Comparison of ENCODE assay signal across 1 cellular context in the genomic region with DNA sequence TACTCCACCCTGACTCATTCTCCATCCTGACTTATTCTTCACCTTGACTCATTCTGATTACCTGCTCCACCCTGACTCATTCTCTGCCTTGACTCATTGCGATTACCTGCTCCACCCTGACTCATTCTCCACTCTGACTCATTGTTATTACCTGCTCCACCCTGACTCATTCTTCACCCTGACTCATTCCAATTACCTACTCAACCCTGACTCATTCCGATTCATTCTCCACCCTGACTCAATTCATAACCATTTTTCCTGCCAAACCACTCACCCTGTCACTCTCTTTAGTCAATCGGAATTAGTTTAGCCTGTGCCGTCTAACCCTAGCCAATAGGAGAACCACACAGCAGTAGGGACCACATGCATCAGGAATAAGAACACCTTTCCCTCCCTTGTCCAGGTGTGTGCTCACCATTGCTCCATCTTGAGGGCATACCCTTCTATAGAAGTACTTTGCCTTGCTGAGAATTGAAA.
TF ChIP-seq lines count a peak whose summit lies in the region.

No MANE protein-coding gene starts in this region.

TF ChIP-seq in HEK293, 187 proteins besides CTCF, POLR2A, EP300 and RAD21 (continued from another document and continues in another):
- TF ChIP-seq, protein P1, sequence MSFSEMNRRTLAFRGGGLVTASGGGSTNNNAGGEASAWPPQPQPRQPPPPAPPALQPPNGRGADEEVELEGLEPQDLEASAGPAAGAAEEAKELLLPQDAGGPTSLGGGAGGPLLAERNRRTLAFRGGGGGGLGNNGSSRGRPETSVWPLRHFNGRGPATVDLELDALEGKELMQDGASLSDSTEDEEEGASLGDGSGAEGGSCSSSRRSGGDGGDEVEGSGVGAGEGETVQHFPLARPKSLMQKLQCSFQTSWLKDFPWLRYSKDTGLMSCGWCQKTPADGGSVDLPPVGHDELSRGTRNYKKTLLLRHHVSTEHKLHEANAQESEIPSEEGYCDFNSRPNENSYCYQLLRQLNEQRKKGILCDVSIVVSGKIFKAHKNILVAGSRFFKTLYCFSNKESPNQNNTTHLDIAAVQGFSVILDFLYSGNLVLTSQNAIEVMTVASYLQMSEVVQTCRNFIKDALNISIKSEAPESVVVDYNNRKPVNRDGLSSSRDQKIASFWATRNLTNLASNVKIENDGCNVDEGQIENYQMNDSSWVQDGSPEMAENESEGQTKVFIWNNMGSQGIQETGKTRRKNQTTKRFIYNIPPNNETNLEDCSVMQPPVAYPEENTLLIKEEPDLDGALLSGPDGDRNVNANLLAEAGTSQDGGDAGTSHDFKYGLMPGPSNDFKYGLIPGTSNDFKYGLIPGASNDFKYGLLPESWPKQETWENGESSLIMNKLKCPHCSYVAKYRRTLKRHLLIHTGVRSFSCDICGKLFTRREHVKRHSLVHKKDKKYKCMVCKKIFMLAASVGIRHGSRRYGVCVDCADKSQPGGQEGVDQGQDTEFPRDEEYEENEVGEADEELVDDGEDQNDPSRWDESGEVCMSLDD (tag by site-specific recombination; IDR thresholded peaks at IDR 0.05): no peak
- TF ChIP-seq SCRT2 (tag by site-specific recombination; IDR thresholded peaks at IDR 0.05): peak; percentile 72
- 0 out of 2 replicates have a peak, but pooled peaks have one; percentile 25 for TF ChIP-seq ZNF184 (tag by site-specific recombination; IDR thresholded peaks at IDR 0.05)
- no peak for TF ChIP-seq ZNF664 (tag by site-specific recombination; IDR thresholded peaks at IDR 0.05)
- TF ChIP-seq, protein P2, sequence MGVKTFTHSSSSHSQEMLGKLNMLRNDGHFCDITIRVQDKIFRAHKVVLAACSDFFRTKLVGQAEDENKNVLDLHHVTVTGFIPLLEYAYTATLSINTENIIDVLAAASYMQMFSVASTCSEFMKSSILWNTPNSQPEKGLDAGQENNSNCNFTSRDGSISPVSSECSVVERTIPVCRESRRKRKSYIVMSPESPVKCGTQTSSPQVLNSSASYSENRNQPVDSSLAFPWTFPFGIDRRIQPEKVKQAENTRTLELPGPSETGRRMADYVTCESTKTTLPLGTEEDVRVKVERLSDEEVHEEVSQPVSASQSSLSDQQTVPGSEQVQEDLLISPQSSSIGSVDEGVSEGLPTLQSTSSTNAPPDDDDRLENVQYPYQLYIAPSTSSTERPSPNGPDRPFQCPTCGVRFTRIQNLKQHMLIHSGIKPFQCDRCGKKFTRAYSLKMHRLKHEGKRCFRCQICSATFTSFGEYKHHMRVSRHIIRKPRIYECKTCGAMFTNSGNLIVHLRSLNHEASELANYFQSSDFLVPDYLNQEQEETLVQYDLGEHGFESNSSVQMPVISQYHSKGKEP (tag by site-specific recombination; IDR thresholded peaks at IDR 0.05): no peak
- TF ChIP-seq, protein P3, sequence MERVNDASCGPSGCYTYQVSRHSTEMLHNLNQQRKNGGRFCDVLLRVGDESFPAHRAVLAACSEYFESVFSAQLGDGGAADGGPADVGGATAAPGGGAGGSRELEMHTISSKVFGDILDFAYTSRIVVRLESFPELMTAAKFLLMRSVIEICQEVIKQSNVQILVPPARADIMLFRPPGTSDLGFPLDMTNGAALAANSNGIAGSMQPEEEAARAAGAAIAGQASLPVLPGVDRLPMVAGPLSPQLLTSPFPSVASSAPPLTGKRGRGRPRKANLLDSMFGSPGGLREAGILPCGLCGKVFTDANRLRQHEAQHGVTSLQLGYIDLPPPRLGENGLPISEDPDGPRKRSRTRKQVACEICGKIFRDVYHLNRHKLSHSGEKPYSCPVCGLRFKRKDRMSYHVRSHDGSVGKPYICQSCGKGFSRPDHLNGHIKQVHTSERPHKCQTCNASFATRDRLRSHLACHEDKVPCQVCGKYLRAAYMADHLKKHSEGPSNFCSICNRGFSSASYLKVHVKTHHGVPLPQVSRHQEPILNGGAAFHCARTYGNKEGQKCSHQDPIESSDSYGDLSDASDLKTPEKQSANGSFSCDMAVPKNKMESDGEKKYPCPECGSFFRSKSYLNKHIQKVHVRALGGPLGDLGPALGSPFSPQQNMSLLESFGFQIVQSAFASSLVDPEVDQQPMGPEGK (tag by site-specific recombination; IDR thresholded peaks at IDR 0.05): no peak
- no peak for TF ChIP-seq ZNF2 (tag by site-specific recombination; IDR thresholded peaks at IDR 0.05)
- TF ChIP-seq ZNF707 (tag by site-specific recombination; IDR thresholded peaks at IDR 0.05): no peak
- no peak for TF ChIP-seq ZNF266 (tag by site-specific recombination; IDR thresholded peaks at IDR 0.05; ENCODE audit: low read depth)
- TF ChIP-seq TRIM28 (IDR thresholded peaks at IDR 0.05; ENCODE audit: borderline replicate concordance, low read length): peak; percentile 85
- TF ChIP-seq, protein P4, sequence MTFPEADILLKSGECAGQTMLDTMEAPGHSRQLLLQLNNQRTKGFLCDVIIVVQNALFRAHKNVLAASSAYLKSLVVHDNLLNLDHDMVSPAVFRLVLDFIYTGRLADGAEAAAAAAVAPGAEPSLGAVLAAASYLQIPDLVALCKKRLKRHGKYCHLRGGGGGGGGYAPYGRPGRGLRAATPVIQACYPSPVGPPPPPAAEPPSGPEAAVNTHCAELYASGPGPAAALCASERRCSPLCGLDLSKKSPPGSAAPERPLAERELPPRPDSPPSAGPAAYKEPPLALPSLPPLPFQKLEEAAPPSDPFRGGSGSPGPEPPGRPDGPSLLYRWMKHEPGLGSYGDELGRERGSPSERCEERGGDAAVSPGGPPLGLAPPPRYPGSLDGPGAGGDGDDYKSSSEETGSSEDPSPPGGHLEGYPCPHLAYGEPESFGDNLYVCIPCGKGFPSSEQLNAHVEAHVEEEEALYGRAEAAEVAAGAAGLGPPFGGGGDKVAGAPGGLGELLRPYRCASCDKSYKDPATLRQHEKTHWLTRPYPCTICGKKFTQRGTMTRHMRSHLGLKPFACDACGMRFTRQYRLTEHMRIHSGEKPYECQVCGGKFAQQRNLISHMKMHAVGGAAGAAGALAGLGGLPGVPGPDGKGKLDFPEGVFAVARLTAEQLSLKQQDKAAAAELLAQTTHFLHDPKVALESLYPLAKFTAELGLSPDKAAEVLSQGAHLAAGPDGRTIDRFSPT (tag by site-specific recombination; IDR thresholded peaks at IDR 0.05): peak; percentile 94
- TF ChIP-seq ZNF174 (tag by site-specific recombination; IDR thresholded peaks at IDR 0.05): no peak
- peak; percentile 92 for TF ChIP-seq SP7 (tag by site-specific recombination; IDR thresholded peaks at IDR 0.05)
- TF ChIP-seq ZNF843 (tag by site-specific recombination; IDR thresholded peaks at IDR 0.05): peak; percentile 68
- TF ChIP-seq, protein P5, sequence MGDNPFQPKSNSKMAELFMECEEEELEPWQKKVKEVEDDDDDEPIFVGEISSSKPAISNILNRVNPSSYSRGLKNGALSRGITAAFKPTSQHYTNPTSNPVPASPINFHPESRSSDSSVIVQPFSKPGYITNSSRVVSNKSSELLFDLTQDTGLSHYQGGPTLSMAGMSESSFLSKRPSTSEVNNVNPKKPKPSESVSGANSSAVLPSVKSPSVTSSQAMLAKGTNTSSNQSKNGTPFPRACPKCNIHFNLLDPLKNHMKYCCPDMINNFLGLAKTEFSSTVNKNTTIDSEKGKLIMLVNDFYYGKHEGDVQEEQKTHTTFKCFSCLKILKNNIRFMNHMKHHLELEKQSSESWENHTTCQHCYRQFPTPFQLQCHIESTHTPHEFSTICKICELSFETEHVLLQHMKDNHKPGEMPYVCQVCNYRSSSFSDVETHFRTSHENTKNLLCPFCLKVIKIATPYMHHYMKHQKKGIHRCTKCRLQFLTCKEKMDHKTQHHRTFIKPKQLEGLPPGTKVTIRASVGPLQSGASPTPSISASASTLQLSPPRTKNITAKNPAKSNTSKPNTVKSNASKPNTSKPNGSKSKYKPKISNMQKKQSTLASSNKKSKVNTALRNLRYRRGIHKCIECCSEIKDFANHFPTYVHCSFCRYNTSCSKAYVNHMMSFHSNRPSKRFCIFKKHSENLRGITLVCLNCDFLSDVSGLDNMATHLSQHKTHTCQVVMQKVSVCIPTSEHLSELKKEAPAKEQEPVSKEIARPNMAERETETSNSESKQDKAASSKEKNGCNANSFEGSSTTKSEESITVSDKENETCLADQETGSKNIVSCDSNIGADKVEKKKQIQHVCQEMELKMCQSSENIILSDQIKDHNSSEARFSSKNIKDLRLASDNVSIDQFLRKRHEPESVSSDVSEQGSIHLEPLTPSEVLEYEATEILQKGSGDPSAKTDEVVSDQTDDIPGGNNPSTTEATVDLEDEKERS (tag by site-specific recombination; IDR thresholded peaks at IDR 0.05): peak; percentile 99
- peak; percentile 57 for TF ChIP-seq ZNF366 (tag by site-specific recombination; conservative IDR thresholded peaks at IDR 0.05)
- TF ChIP-seq ZNF121 (tag by site-specific recombination; IDR thresholded peaks at IDR 0.05): no peak
- TF ChIP-seq, protein P6, sequence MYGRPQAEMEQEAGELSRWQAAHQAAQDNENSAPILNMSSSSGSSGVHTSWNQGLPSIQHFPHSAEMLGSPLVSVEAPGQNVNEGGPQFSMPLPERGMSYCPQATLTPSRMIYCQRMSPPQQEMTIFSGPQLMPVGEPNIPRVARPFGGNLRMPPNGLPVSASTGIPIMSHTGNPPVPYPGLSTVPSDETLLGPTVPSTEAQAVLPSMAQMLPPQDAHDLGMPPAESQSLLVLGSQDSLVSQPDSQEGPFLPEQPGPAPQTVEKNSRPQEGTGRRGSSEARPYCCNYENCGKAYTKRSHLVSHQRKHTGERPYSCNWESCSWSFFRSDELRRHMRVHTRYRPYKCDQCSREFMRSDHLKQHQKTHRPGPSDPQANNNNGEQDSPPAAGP (tag by site-specific recombination; IDR thresholded peaks at IDR 0.05): peak; percentile 95
- TF ChIP-seq, protein P7, sequence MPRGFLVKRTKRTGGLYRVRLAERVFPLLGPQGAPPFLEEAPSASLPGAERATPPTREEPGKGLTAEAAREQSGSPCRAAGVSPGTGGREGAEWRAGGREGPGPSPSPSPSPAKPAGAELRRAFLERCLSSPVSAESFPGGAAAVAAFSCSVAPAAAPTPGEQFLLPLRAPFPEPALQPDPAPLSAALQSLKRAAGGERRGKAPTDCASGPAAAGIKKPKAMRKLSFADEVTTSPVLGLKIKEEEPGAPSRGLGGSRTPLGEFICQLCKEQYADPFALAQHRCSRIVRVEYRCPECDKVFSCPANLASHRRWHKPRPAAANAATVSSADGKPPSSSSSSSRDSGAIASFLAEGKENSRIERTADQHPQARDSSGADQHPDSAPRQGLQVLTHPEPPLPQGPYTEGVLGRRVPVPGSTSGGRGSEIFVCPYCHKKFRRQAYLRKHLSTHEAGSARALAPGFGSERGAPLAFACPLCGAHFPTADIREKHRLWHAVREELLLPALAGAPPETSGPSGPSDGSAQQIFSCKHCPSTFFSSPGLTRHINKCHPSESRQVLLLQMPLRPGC (tag by site-specific recombination; IDR thresholded peaks at IDR 0.05): peak; percentile 76
- no peak for TF ChIP-seq OVOL3 (tag by site-specific recombination; IDR thresholded peaks at IDR 0.05)
- peak; percentile 93 for TF ChIP-seq ZNF223 (tag by site-specific recombination; IDR thresholded peaks at IDR 0.05)
- TF ChIP-seq, protein P8, sequence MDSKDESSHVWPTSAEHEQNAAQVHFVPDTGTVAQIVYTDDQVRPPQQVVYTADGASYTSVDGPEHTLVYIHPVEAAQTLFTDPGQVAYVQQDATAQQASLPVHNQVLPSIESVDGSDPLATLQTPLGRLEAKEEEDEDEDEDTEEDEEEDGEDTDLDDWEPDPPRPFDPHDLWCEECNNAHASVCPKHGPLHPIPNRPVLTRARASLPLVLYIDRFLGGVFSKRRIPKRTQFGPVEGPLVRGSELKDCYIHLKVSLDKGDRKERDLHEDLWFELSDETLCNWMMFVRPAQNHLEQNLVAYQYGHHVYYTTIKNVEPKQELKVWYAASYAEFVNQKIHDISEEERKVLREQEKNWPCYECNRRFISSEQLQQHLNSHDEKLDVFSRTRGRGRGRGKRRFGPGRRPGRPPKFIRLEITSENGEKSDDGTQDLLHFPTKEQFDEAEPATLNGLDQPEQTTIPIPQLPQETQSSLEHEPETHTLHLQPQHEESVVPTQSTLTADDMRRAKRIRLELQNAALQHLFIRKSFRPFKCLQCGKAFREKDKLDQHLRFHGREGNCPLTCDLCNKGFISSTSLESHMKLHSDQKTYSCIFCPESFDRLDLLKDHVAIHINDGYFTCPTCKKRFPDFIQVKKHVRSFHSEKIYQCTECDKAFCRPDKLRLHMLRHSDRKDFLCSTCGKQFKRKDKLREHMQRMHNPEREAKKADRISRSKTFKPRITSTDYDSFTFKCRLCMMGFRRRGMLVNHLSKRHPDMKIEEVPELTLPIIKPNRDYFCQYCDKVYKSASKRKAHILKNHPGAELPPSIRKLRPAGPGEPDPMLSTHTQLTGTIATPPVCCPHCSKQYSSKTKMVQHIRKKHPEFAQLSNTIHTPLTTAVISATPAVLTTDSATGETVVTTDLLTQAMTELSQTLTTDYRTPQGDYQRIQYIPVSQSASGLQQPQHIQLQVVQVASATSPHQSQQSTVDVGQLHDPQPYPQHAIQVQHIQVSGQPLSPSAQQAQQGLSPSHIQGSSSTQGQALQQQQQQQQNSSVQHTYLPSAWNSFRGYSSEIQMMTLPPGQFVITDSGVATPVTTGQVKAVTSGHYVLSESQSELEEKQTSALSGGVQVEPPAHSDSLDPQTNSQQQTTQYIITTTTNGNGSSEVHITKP (tag by site-specific recombination; IDR thresholded peaks at IDR 0.05): peak; percentile 21; the same call in 1 of the 2 replicates
- TF ChIP-seq, protein P9, sequence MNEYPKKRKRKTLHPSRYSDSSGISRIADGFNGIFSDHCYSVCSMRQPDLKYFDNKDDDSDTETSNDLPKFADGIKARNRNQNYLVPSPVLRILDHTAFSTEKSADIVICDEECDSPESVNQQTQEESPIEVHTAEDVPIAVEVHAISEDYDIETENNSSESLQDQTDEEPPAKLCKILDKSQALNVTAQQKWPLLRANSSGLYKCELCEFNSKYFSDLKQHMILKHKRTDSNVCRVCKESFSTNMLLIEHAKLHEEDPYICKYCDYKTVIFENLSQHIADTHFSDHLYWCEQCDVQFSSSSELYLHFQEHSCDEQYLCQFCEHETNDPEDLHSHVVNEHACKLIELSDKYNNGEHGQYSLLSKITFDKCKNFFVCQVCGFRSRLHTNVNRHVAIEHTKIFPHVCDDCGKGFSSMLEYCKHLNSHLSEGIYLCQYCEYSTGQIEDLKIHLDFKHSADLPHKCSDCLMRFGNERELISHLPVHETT (tag by site-specific recombination; IDR thresholded peaks at IDR 0.05): peak; percentile 99
- 0 out of 2 replicates have a peak, but pooled peaks have one; percentile 8 for TF ChIP-seq ZNF555 (tag by site-specific recombination; conservative IDR thresholded peaks at IDR 0.05)
- no peak for TF ChIP-seq ZNF701 (tag by site-specific recombination; IDR thresholded peaks at IDR 0.05)
- 0 out of 2 replicates have a peak, but pooled peaks have one; percentile 36 for TF ChIP-seq ZFP69B (tag by site-specific recombination; IDR thresholded peaks at IDR 0.05)
- peak; percentile 65; the same call in 1 of the 2 replicates for TF ChIP-seq RBAK (tag by site-specific recombination; IDR thresholded peaks at IDR 0.05)
- TF ChIP-seq ZNF155 (tag by site-specific recombination; IDR thresholded peaks at IDR 0.05): 0 out of 2 replicates have a peak, but pooled peaks have one; percentile 21
- TF ChIP-seq, protein P10, sequence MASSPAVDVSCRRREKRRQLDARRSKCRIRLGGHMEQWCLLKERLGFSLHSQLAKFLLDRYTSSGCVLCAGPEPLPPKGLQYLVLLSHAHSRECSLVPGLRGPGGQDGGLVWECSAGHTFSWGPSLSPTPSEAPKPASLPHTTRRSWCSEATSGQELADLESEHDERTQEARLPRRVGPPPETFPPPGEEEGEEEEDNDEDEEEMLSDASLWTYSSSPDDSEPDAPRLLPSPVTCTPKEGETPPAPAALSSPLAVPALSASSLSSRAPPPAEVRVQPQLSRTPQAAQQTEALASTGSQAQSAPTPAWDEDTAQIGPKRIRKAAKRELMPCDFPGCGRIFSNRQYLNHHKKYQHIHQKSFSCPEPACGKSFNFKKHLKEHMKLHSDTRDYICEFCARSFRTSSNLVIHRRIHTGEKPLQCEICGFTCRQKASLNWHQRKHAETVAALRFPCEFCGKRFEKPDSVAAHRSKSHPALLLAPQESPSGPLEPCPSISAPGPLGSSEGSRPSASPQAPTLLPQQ (tag by site-specific recombination; IDR thresholded peaks at IDR 0.05): peak; percentile 67
- peak; percentile 96 for TF ChIP-seq ZSCAN23 (tag by site-specific recombination; IDR thresholded peaks at IDR 0.05)
- TF ChIP-seq ZNF133 (tag by site-specific recombination; IDR thresholded peaks at IDR 0.05): no peak
- peak; percentile 73; the same call in 1 of the 2 replicates for TF ChIP-seq ZNF394 (tag by site-specific recombination; IDR thresholded peaks at IDR 0.05; ENCODE audit: borderline replicate concordance)
